In the genomic region with DNA sequence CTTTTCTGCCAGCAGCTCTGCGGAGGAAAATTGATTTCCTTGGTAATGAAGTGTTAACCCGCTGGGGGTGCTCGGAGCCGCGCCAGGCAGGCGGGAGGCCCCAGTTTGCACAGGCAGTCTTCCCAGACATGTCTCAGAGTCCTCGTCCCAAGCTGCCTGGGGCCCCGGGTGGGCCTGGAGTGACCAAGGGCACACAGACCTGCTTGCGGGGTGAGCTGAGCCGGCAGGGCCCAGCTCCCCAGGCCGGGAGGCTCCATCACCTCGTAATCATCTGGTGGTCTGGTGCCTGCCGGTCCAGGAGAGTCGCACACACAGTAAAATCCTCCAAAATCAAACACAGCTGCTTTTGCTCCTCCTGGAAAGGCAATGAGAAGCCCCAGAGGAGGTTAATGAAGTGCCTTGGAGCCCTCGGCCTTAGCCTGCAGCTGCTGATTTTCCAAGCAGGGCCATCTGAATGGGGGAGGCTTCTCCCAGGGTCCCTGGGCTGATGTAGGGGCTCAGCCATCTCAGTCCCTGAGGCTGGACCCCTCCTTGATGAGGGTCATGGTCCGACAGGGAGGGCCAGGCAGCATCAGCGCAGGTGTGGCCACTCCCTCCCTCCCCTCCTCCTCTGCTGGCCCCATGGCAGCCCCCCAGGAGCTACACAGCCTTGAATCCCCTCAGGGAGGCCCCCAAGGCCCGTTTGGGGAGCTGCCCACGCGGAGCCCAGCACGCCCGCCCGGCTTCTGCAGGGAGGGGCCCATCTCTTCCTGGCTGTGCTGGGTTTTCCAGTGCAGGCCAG, we compare ENCODE assay signal across 16 cellular contexts. TPM values are rescaled to one million over a fixed set of nuclear protein-coding genes. Genes with fewer than 3 reads are reported as not detected.
DNase-seq lines count a peak whose midpoint lies in the region; ATAC-seq lines count a peak whose summit lies in the region.
"Had no signal": no experiment of that assay in that cellular context is flagged by ENCODE, and none has a peak within 500 bp of the region (broad histone marks: within the 10 kb centered on the region; RNA-seq: fewer than 3 reads in every experiment).

No MANE protein-coding gene starts in this region.

- peaks cover 33 to 75% (median 62%) of the 10 kb centered on the region in 3 donors for H3K4me1 Mint-ChIP-seq in naive B cell

- DNase-seq in D341Med (ENCODE audit: low spot score), result peak; percentile 83
- peak; percentile 56 for DNase-seq in H7
- DNase-seq in RPMI8226, result peak; percentile 0
- DNase-seq in naive B cell, result no peak
- no peak for DNase-seq in NCI-H774 (lab: John Stamatoyannopoulos, UW)
- DNase-seq in middle frontal gyrus (ENCODE audit: extremely low spot score, low spot score), result no peak
- DNase-seq in DMS 273 treated with DMSO at 0.1 percent for 48 hours (lab: John Stamatoyannopoulos, UW), result no peak
- DNase-seq: activated CD4-positive, alpha-beta T cell treated with anti-CD3 and anti-CD28 coated beads, Interleukin-2, amount 50 U/mL, for 1 hour; activated naive CD8-positive, alpha-beta T cell treated with anti-CD3 and anti-CD28 coated beads, Interleukin-2, amount 10 ng/mL, durations not matched to agents 7 days and 5 days; AML-193; MG63; NCI-H2171 treated with DMSO at 0.1 percent for 48 hours; psoas muscle; SK-N-SH; stimulated activated CD4-positive, alpha-beta T cell treated with anti-CD3 and anti-CD28 coated beads, Interleukin-15, amount 100 ng/mL, for 24 hours had no signal

- no peaks in the 10 kb centered on the region for H3K27me3 Mint-ChIP-seq in naive B cell
- H3K27me3 Mint-ChIP-seq: activated naive CD8-positive, alpha-beta T cell treated with anti-CD3 and anti-CD28 coated beads, Interleukin-2, amount 10 ng/mL, durations not matched to agents 7 days and 5 days had no signal

- no peaks in the 10 kb centered on the region for H3K36me3 Mint-ChIP-seq in naive B cell
- H3K36me3 Mint-ChIP-seq: activated naive CD8-positive, alpha-beta T cell treated with anti-CD3 and anti-CD28 coated beads, Interleukin-2, amount 10 ng/mL, durations not matched to agents 7 days and 5 days had no signal

- H3K9me3 Mint-ChIP-seq in naive B cell, result peaks cover 0 to 3% (median 0%) of the 10 kb centered on the region in 7 donors

- H3K4me3 ChIP-seq in H7 (ENCODE audit: insufficient read depth, low read depth, low read length), result no peak overlapping the region
- H3K4me3 ChIP-seq: GM23338, MG63, psoas muscle had no signal

- peak; percentile 1 to 6 for ATAC-seq in naive B cell (ENCODE audit: low read depth in 2 of 2)
- ATAC-seq: GM23338, psoas muscle had no signal

- peak overlapping the region in 4 of 8 donors; percentile 42 to 81 (median 61) for H3K4me3 Mint-ChIP-seq in naive B cell
- H3K4me3 Mint-ChIP-seq: GM23338 had no signal

- no peaks in the 10 kb centered on the region for H3K36me3 ChIP-seq in H7 (replicated peaks; ENCODE audit: control insufficient read depth, insufficient read depth, low read length)
- H3K36me3 ChIP-seq: MG63 had no signal

- peak overlapping the region in 4 of 6 donors; percentile 39 to 92 (median 75) for H3K27ac Mint-ChIP-seq in naive B cell
- H3K27ac Mint-ChIP-seq: GM23338 had no signal

- peaks cover 7% of the 10 kb centered on the region; the same call in 1 of the 2 replicates for H3K27me3 ChIP-seq in H7 (ENCODE audit: control insufficient read depth, insufficient read depth, low read length)
- H3K27me3 ChIP-seq: MG63 had no signal

RNA-seq across cellular contexts. Expression of a gene that starts 39.4 kb away (rescaled TPM):
- 17.5 and 26.6 TPM in 2 replicates for total RNA-seq in H7 (2014; rRNA removed; shearing (Covaris generic))
- polyA plus RNA-seq in naive B cell (ENCODE audit: low read depth in 6 of 6), result 1 to 10 TPM in 5 of 6 donors, under 1 TPM in 1; 0.60 to 5.8 (median 2.9) TPM

Comparison
In these comparisons a context has a peak if more than half of its experiments do, and no peak if none do; other contexts are left out.
1. DNase-seq: peak in D341Med (single experiment), H7 (single experiment) and RPMI8226 (single experiment); none in naive B cell (single experiment), NCI-H774 (single experiment), middle frontal gyrus (single experiment) and DMS 273 treated with DMSO at 0.1 percent for 48 hours (single experiment).